In the genomic region with DNA sequence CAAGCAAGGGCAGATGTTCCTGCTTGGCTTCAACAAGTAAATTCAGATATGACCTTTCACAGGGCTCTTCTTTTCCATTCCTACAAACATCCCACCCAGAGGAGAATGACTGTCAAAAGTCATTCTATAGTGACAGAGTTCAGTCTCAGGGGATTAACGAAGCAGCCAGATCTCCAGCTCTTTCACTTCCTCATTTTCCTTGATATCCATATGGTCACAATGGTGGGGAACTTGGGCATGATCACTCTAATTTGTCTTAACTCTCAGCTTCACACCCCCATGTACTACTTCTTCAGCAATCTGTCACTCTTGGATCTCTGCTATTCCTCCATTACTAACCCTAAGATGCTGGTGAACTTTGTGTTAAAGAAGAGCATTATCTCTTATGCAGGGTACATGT, we compare ENCODE assay signal across 42 cellular contexts. TPM values are rescaled to one million over a fixed set of nuclear protein-coding genes. Genes with fewer than 3 reads are reported as not detected.
"Had no signal": no experiment of that assay in that cellular context is flagged by ENCODE, and none has a peak within 500 bp of the region (broad histone marks: within the 10 kb centered on the region; RNA-seq: fewer than 3 reads in every experiment).

No MANE protein-coding gene starts in this region.

- H3K4me1 ChIP-seq: Peyer's patch, SJSA1 had no signal

- H3K4me2 ChIP-seq: SK-N-SH had no signal

- H3K36me3 ChIP-seq: Peyer's patch, SJSA1 had no signal

- H3K27me3 Mint-ChIP-seq: activated CD4-positive, alpha-beta T cell treated with anti-CD3 and anti-CD28 coated beads, Interleukin-2, amount 10 ng/mL, durations not matched to agents 7 days and 5 days had no signal

- H3K27ac Mint-ChIP-seq: activated CD4-positive, alpha-beta T cell treated with anti-CD3 and anti-CD28 coated beads for 36 hours; activated CD4-positive, alpha-beta T cell treated with anti-CD3 and anti-CD28 coated beads, Interleukin-2, amount 10 ng/mL, durations not matched to agents 7 days and 5 days; activated naive CD4-positive, alpha-beta T cell treated with anti-CD3 and anti-CD28 coated beads for 36 hours; activated naive CD8-positive, alpha-beta T cell; activated naive CD8-positive, alpha-beta T cell treated with anti-CD3 and anti-CD28 coated beads, Interleukin-2, amount 50 U/mL, for 24 hours; activated T-helper 1 cell treated with anti-CD3 and anti-CD28 coated beads, Interleukin-12 subunit alpha, Interleukin-12 subunit beta, Interleukin-2, Interleukin-4 antibody, amounts not matched to agents 30 ng/mL and 10 ng/mL and 1 ng/mL, durations not matched to agents 14 hours and 24 hours and 36 hours; brain; WTC11 had no signal

- H3K27me3 ChIP-seq: Peyer's patch, SJSA1 had no signal

- H3K4me3 ChIP-seq: Peyer's patch, SJSA1 had no signal

- FAIRE-seq: bronchial epithelial cell, TTC549 had no signal

- DNase-seq: activated CD4-positive, alpha-beta T cell treated with anti-CD3 and anti-CD28 coated beads for 36 hours; activated CD4-positive, alpha-beta T cell treated with anti-CD3 and anti-CD28 coated beads, Interleukin-2, amount 10 ng/mL, durations not matched to agents 7 days and 5 days; activated CD4-positive, alpha-beta T cell treated with anti-CD3 and anti-CD28 coated beads, Interleukin-2, amount 50 U/mL, for 48 hours; activated CD8-positive, alpha-beta memory T cell treated with anti-CD3 and anti-CD28 coated beads, Interleukin-2, amount 50 U/mL, for 4 hours; activated gamma-delta T cell treated with Interleukin-2 at 50 U/mL for 16 hours; activated naive CD4-positive, alpha-beta T cell treated with anti-CD3 and anti-CD28 coated beads for 36 hours; activated naive CD8-positive, alpha-beta T cell treated with anti-CD3 and anti-CD28 coated beads, Interleukin-2, amount 50 U/mL, for 24 hours; activated T-cell treated with anti-CD3 and anti-CD28 coated beads for 4 hours; activated T-cell treated with anti-CD3 and anti-CD28 coated beads, Interleukin-2, amount 50 U/mL, for 4 hours; anterior cingulate cortex; caudate nucleus; cerebellar nuclear complex; cortex of kidney; Karpas-422; NCI-H1092; NCI-H1436 treated with DMSO at 0.1 percent for 48 hours; NCI-H187; NCI-H2029 treated with DMSO at 0.1 percent for 48 hours; NCI-H2107; NCI-H2171; NCI-H510A; NCI-H526; NCI-H748 treated with DMSO at 0.1 percent for 48 hours; NK-92 treated with Interleukin-12 subunit alpha and Interleukin-12 subunit beta, amount 100 ng/mL, for 24 hours; PC-3; Peyer's patch; RPMI8226; SHP77 treated with DMSO at 0.1 percent for 48 hours; SK-N-SH; SW 1271; T-helper 1 cell; T-helper 2 cell; T-helper 9 cell had no signal

- H3K9me3 Mint-ChIP-seq: activated CD4-positive, alpha-beta T cell treated with anti-CD3 and anti-CD28 coated beads, Interleukin-2, amount 10 ng/mL, durations not matched to agents 7 days and 5 days; activated naive CD4-positive, alpha-beta T cell treated with anti-CD3 and anti-CD28 coated beads for 36 hours; activated naive CD8-positive, alpha-beta T cell treated with anti-CD3 and anti-CD28 coated beads, Interleukin-2, amount 50 U/mL, for 24 hours; activated T-cell treated with anti-CD3 and anti-CD28 coated beads, Interleukin-2, amount 50 U/mL, for 4 hours; activated T-helper 1 cell treated with anti-CD3 and anti-CD28 coated beads, Interleukin-12 subunit alpha, Interleukin-12 subunit beta, Interleukin-2, Interleukin-4 antibody, amounts not matched to agents 30 ng/mL and 10 ng/mL and 1 ng/mL, durations not matched to agents 14 hours and 24 hours and 36 hours; brain had no signal

- H3K4me1 Mint-ChIP-seq: activated CD4-positive, alpha-beta T cell treated with anti-CD3 and anti-CD28 coated beads for 36 hours; activated CD4-positive, alpha-beta T cell treated with anti-CD3 and anti-CD28 coated beads, Interleukin-2, amount 10 ng/mL, durations not matched to agents 7 days and 5 days; activated naive CD8-positive, alpha-beta T cell treated with anti-CD3 and anti-CD28 coated beads, Interleukin-2, amount 50 U/mL, for 24 hours; brain; WTC11 had no signal

- H3K36me3 Mint-ChIP-seq: activated naive CD8-positive, alpha-beta T cell; brain; WTC11 had no signal

- H3K4me3 Mint-ChIP-seq: activated CD4-positive, alpha-beta T cell treated with anti-CD3 and anti-CD28 coated beads for 36 hours; activated CD4-positive, alpha-beta T cell treated with anti-CD3 and anti-CD28 coated beads, Interleukin-2, amount 10 ng/mL, durations not matched to agents 7 days and 5 days; activated naive CD4-positive, alpha-beta T cell treated with anti-CD3 and anti-CD28 coated beads for 36 hours; activated naive CD8-positive, alpha-beta T cell; activated naive CD8-positive, alpha-beta T cell treated with anti-CD3 and anti-CD28 coated beads, Interleukin-2, amount 50 U/mL, for 24 hours; activated T-cell treated with anti-CD3 and anti-CD28 coated beads, Interleukin-2, amount 50 U/mL, for 4 hours; activated T-helper 1 cell treated with anti-CD3 and anti-CD28 coated beads, Interleukin-12 subunit alpha, Interleukin-12 subunit beta, Interleukin-2, Interleukin-4 antibody, amounts not matched to agents 30 ng/mL and 10 ng/mL and 1 ng/mL, durations not matched to agents 14 hours and 24 hours and 36 hours; brain; WTC11 had no signal

- H3K9ac ChIP-seq: SK-N-SH had no signal

- H3K9me3 ChIP-seq: Peyer's patch, SJSA1, SK-N-SH had no signal

- H3K27ac ChIP-seq: Peyer's patch, SJSA1 had no signal

- ATAC-seq: activated CD4-positive, alpha-beta T cell treated with anti-CD3 and anti-CD28 coated beads for 36 hours; activated CD4-positive, CD25-positive, alpha-beta regulatory T cell treated with anti-CD3 and anti-CD28 coated beads, Interleukin-2, amount 50 U/mL, for 24 hours; activated naive CD8-positive, alpha-beta T cell treated with anti-CD3 and anti-CD28 coated beads, Interleukin-2, amount 50 U/mL, for 24 hours; activated T-cell treated with anti-CD3 and anti-CD28 coated beads, Interleukin-2, amount 50 U/mL, for 4 hours; PC-3; WTC11 had no signal

RNA-seq across cellular contexts. Expression of a gene that starts 15.0 kb away (rescaled TPM):
- total RNA-seq: activated CD4-positive, alpha-beta T cell treated with anti-CD3 and anti-CD28 coated beads for 36 hours; activated CD4-positive, alpha-beta T cell treated with anti-CD3 and anti-CD28 coated beads, Interleukin-2, amount 10 ng/mL, durations not matched to agents 7 days and 5 days; activated naive CD4-positive, alpha-beta T cell treated with anti-CD3 and anti-CD28 coated beads for 36 hours; activated T-cell treated with anti-CD3 and anti-CD28 coated beads, Interleukin-2, amount 50 U/mL, for 4 hours; activated T-helper 1 cell treated with anti-CD3 and anti-CD28 coated beads, Interleukin-12 subunit alpha, Interleukin-12 subunit beta, Interleukin-2, Interleukin-4 antibody, amounts not matched to agents 30 ng/mL and 10 ng/mL and 1 ng/mL, durations not matched to agents 14 hours and 24 hours and 36 hours; bronchial epithelial cell; MCF 10A; PC-3; Peyer's patch; SJSA1; WTC11 had no signal
- polyA plus RNA-seq: SK-N-SH had no signal

RNA-seq across cellular contexts. Expression of a gene that starts 35.8 kb away (rescaled TPM):
- total RNA-seq: activated CD4-positive, alpha-beta T cell treated with anti-CD3 and anti-CD28 coated beads for 36 hours; activated CD4-positive, alpha-beta T cell treated with anti-CD3 and anti-CD28 coated beads, Interleukin-2, amount 10 ng/mL, durations not matched to agents 7 days and 5 days; activated naive CD4-positive, alpha-beta T cell treated with anti-CD3 and anti-CD28 coated beads for 36 hours; activated T-cell treated with anti-CD3 and anti-CD28 coated beads, Interleukin-2, amount 50 U/mL, for 4 hours; activated T-helper 1 cell treated with anti-CD3 and anti-CD28 coated beads, Interleukin-12 subunit alpha, Interleukin-12 subunit beta, Interleukin-2, Interleukin-4 antibody, amounts not matched to agents 30 ng/mL and 10 ng/mL and 1 ng/mL, durations not matched to agents 14 hours and 24 hours and 36 hours; bronchial epithelial cell; MCF 10A; PC-3; Peyer's patch; SJSA1; WTC11 had no signal
- polyA plus RNA-seq: SK-N-SH had no signal
